In genomic region chr6:63553208-63553607, GRCh38 we compare ENCODE assay signal across 11 cellular contexts. TPM values are rescaled to one million over a fixed set of nuclear protein-coding genes. Genes with fewer than 3 reads are reported as not detected.
DNase-seq lines count a peak whose midpoint lies in the region; ATAC-seq and TF ChIP-seq lines count a peak whose summit lies in the region.
"Had no signal": no experiment of that assay in that cellular context is flagged by ENCODE, and none has a peak within 500 bp of the region (broad histone marks: within the 10 kb centered on the region; RNA-seq: fewer than 3 reads in every experiment).

No MANE protein-coding gene starts in this region.

- no peaks in the 10 kb centered on the region for H3F3A ChIP-seq in MM.1S (ENCODE audit: insufficient read depth, low read length)

- no peak overlapping the region for H3K27ac ChIP-seq in MM.1S (ENCODE audit: low read length)
- H3K27ac ChIP-seq: BLaER1 treated with 17β-estradiol and CSF1 and Interleukin-3, amounts not matched to agents 10 nM and 100 nM; SK-N-MC had no signal

- H3K4me1 ChIP-seq in MM.1S (ENCODE audit: low read length), result peaks cover 9% of the 10 kb centered on the region; the same call in 1 of the 2 replicates
- H3K4me1 ChIP-seq: BLaER1 treated with 17β-estradiol and CSF1 and Interleukin-3, amounts not matched to agents 10 nM and 100 nM had no signal

- peak; percentile 97 for ATAC-seq in GM18499 (IDR thresholded peaks at IDR 0.05; ENCODE audit: insufficient read depth, unreplicated experiment)
- peak; percentile 99 for ATAC-seq in GM19452 (IDR thresholded peaks at IDR 0.05; ENCODE audit: unreplicated experiment)
- peak; percentile 99 for ATAC-seq in HG02938 (IDR thresholded peaks at IDR 0.05; ENCODE audit: unreplicated experiment)
- ATAC-seq: activated T-cell treated with anti-CD3 and anti-CD28 coated beads, Interleukin-2, amount 50 U/mL, for 4 hours had no signal

- no peaks in the 10 kb centered on the region for H3K79me2 ChIP-seq in MM.1S (ENCODE audit: low read length)

- peak; percentile 35 for DNase-seq in MM.1S
- no peak for DNase-seq in stimulated activated CD4-positive, alpha-beta T cell treated with anti-CD3 and anti-CD28 coated beads, Interleukin-4, amount 100 ng/mL, for 4 hours
- DNase-seq in NCI-H82 treated with DMSO at 0.1 percent for 48 hours (lab: John Stamatoyannopoulos, UW; ENCODE audit: unreplicated experiment), result no peak
- no peak for DNase-seq in activated CD4-positive, alpha-beta T cell treated with anti-CD3 and anti-CD28 coated beads, Interleukin-2, amount 50 U/mL, for 1 hour
- DNase-seq in SK-N-DZ (ENCODE audit: low spot score), result no peak
- DNase-seq: activated T-cell treated with anti-CD3 and anti-CD28 coated beads, Interleukin-2, amount 50 U/mL, for 4 hours had no signal

- no peak overlapping the region for H2AFZ ChIP-seq in MM.1S (ENCODE audit: low read length)

- H3K27me3 ChIP-seq in MM.1S (replicated peaks; ENCODE audit: insufficient read depth, low read length), result no peaks in the 10 kb centered on the region
- H3K27me3 ChIP-seq: BLaER1 treated with 17β-estradiol and CSF1 and Interleukin-3, amounts not matched to agents 10 nM and 100 nM had no signal

- no peak overlapping the region for H3K4me3 ChIP-seq in MM.1S (ENCODE audit: low read length)
- H3K4me3 ChIP-seq: BLaER1 treated with 17β-estradiol and CSF1 and Interleukin-3, amounts not matched to agents 10 nM and 100 nM; SK-N-MC had no signal

- no peaks in the 10 kb centered on the region for H3K9me3 ChIP-seq in MM.1S (replicated peaks; ENCODE audit: insufficient read depth, low read length)
- H3K9me3 ChIP-seq: BLaER1 treated with 17β-estradiol and CSF1 and Interleukin-3, amounts not matched to agents 10 nM and 100 nM had no signal

- no peaks in the 10 kb centered on the region for H4K20me1 ChIP-seq in MM.1S (ENCODE audit: insufficient read depth, low read length)
- H4K20me1 ChIP-seq: BLaER1 treated with 17β-estradiol and CSF1 and Interleukin-3, amounts not matched to agents 10 nM and 100 nM had no signal

- TF ChIP-seq CTCF in MM.1S (IDR thresholded peaks at IDR 0.05; ENCODE audit: low read length), result no peak

- H3K9ac ChIP-seq in MM.1S (ENCODE audit: low read length), result no peak overlapping the region
- H3K9ac ChIP-seq: BLaER1 treated with 17β-estradiol and CSF1 and Interleukin-3, amounts not matched to agents 10 nM and 100 nM had no signal

- peak overlapping the region; percentile 3; the same call in 1 of the 2 replicates for H3K4me2 ChIP-seq in MM.1S (ENCODE audit: low read depth, low read length)
- H3K4me2 ChIP-seq: BLaER1 treated with 17β-estradiol and CSF1 and Interleukin-3, amounts not matched to agents 10 nM and 100 nM had no signal

- H3K36me3 ChIP-seq in MM.1S (replicated peaks; ENCODE audit: insufficient read depth, low read length), result no peaks in the 10 kb centered on the region
- H3K36me3 ChIP-seq: BLaER1 treated with 17β-estradiol and CSF1 and Interleukin-3, amounts not matched to agents 10 nM and 100 nM had no signal

- no peaks in the 10 kb centered on the region for H3K9me2 ChIP-seq in MM.1S (replicated peaks; ENCODE audit: insufficient read depth, low read length)

RNA-seq across cellular contexts. Expression of gene PTP4A1, which starts 19.1 kb away (rescaled TPM):
- 18.0 and 24.4 TPM in 2 replicates for polyA plus RNA-seq in SK-N-DZ (2014; cell fraction: cytosol; rRNA removed)
- 14.3 and 36.3 TPM in 2 replicates for polyA plus RNA-seq in SK-N-DZ (2014; cell fraction: nucleus; rRNA removed)
